Comparison of ENCODE assay signal across 8 cellular contexts in the genomic region with DNA sequence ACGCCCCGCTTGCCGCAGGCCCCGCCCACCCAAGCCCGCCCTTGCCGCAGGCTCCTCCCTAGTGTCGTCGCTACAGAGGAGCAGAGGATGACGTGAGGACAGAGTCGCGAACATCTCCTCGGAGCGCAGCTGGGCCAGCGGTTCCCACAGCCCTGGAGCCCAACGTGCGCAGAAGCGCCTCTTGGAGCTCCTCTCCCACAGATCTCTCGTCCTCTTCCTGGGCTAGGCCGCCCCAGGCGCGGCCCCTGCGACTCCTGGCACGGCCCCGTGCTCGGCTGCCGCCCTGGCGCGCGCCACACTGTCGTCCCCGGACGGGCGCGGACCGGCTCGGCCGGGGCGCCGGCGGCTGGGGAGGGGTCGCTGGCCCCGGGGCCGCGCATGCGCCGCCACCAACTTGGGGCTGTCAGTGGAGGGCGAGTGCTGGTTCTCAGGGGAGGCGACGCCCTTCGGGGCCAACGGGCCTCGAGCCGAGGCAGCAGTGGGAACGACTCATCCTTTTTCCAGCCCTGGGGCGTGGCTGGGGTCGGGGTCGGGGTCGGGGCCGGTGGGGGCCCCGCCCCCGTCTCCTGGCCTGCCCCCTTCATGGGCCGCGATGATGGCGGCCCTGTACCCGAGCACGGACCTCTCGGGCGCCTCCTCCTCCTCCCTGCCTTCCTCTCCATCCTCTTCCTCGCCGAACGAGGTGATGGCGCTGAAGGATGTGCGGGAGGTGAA. TPM values are rescaled to one million over a fixed set of nuclear protein-coding genes. Genes with fewer than 3 reads are reported as not detected.
A peak's percentile ranks its signal among the peaks of the same experiment; 100 is the strongest.
DNase-seq lines count a peak whose midpoint lies in the region; ATAC-seq and TF ChIP-seq lines count a peak whose summit lies in the region.

TRPC1 (plus strand) TSS at position 67 of the 714 bp plus-strand sequence; CDS start at position 593, 526 bp downstream.

- H2AFZ ChIP-seq in hepatocyte, result peak within 1 kb of the TSS; percentile 91

- DNase-seq in GM12865 (ENCODE audit: low read depth) (peak; percentile 91), NCI-H1092 treated with DMSO at 0.1 percent for 48 hours (lab: John Stamatoyannopoulos, UW) (peak; percentile 88), T-helper 17 cell (peak; percentile 65 to 75 (median 65)), anterior cingulate cortex (lab: John Stamatoyannopoulos, UW) (peak; percentile 14 to 91 (median 80)), hepatocyte (ENCODE audit: low spot score) (peak; percentile 91), DMS114 treated with DMSO at 0.1 percent for 48 hours (lab: John Stamatoyannopoulos, UW; ENCODE audit: unreplicated experiment) (no peak)

- H3K36me3 Mint-ChIP-seq in T-helper 17 cell (ENCODE audit: low read depth), result peaks cover 4% of the 10 kb centered on the region

- peak within 1 kb of the TSS; percentile 90 for H3K9ac ChIP-seq in rectal smooth muscle tissue (ENCODE audit: low read length)

- peak within 1 kb of the TSS; percentile 68 for H3K27ac Mint-ChIP-seq in T-helper 17 cell

- H3K4me1 ChIP-seq in hepatocyte (ENCODE audit: insufficient read depth) (no peaks in the 10 kb centered on the region), rectal smooth muscle tissue (ENCODE audit: control insufficient read depth, insufficient read depth, low read length) (no peaks in the 10 kb centered on the region)

- WGBS in hepatocyte (ENCODE audit: low lambda C conversion rate, missing lambda C conversion rate), result 1% methylated on average over 50 of the region's 73 CpGs

- H3K9me2 ChIP-seq in hepatocyte (replicated peaks; ENCODE audit: insufficient read depth), result no peaks in the 10 kb centered on the region

- H3K4me3 ChIP-seq in GM12865 (ENCODE audit: low read depth, low read length), result peak within 1 kb of the TSS; percentile 80
- H3K4me3 ChIP-seq in hepatocyte, result peak within 1 kb of the TSS; percentile 57
- peak within 1 kb of the TSS; percentile 86 for H3K4me3 ChIP-seq in rectal smooth muscle tissue (ENCODE audit: low read length)

- H4K20me1 ChIP-seq in hepatocyte (ENCODE audit: insufficient read depth, poor library complexity, severe bottlenecking), result no peaks in the 10 kb centered on the region

- peak within 1 kb of the TSS; percentile 93 for H3K4me3 Mint-ChIP-seq in T-helper 17 cell

- TF ChIP-seq CTCF in GM12865 (IDR thresholded peaks at IDR 0.05; ENCODE audit: insufficient read depth, low read depth, low read length, missing control alignments) (no peak), hepatocyte (IDR thresholded peaks at IDR 0.05; ENCODE audit: poor library complexity) (no peak)

- peak; percentile 97 for ATAC-seq in HG02588 (IDR thresholded peaks at IDR 0.05; ENCODE audit: unreplicated experiment)
- peak; percentile 96 for ATAC-seq in T-helper 17 cell

- H3K27me3 Mint-ChIP-seq in T-helper 17 cell, result peaks cover 7% of the 10 kb centered on the region

- H3K9me3 ChIP-seq in T-helper 17 cell (ENCODE audit: control insufficient read depth, low read length, poor library complexity, severe bottlenecking), result no peaks in the 10 kb centered on the region
- no peaks in the 10 kb centered on the region for H3K9me3 ChIP-seq in hepatocyte (ENCODE audit: low read depth)

- peak within 1 kb of the TSS; percentile 74 for H3K27ac ChIP-seq in hepatocyte
- peak within 1 kb of the TSS; percentile 93 for H3K27ac ChIP-seq in rectal smooth muscle tissue (ENCODE audit: low read depth, low read length)

- H3K36me3 ChIP-seq in hepatocyte (replicated peaks; ENCODE audit: insufficient read depth, low read depth), result no peaks in the 10 kb centered on the region
- no peaks in the 10 kb centered on the region for H3K36me3 ChIP-seq in rectal smooth muscle tissue (ENCODE audit: control insufficient read depth, insufficient read depth, low read length)

- H3K27me3 ChIP-seq in hepatocyte (no peaks in the 10 kb centered on the region), rectal smooth muscle tissue (ENCODE audit: control insufficient read depth, insufficient read depth, low read length) (peaks cover 6% of the 10 kb centered on the region)

- peak within 1 kb of the TSS; percentile 88 for H3K4me2 ChIP-seq in hepatocyte

- H3K4me1 Mint-ChIP-seq in T-helper 17 cell, result peaks cover 16% of the 10 kb centered on the region

- peaks cover 18% of the 10 kb centered on the region for H3K79me2 ChIP-seq in hepatocyte

RNA-seq across cellular contexts. Expression of gene TRPC1, which starts in this region (rescaled TPM):
- total RNA-seq in T-helper 17 cell (1 to 10 TPM; 3.3 to 5.1 TPM), hepatocyte (7.9 and 12.6 TPM in 2 replicates)
- 3.3 and 4.4 TPM in 2 replicates for polyA plus RNA-seq in hepatocyte
